ENCODE assay signal across 10 cellular contexts in genomic region chr15:73368301-73369072, GRCh38. TPM values are rescaled to one million over a fixed set of nuclear protein-coding genes. Genes with fewer than 3 reads are reported as not detected.
DNase-seq lines count a peak whose midpoint lies in the region; ATAC-seq and TF ChIP-seq lines count a peak whose summit lies in the region.
"Had no signal": no experiment of that assay in that cellular context is flagged by ENCODE, and none has a peak within 500 bp of the region (broad histone marks: within the 10 kb centered on the region; RNA-seq: fewer than 3 reads in every experiment).

Gene HCN4 (minus strand): TSS chr15:73368958. CDS start chr15:73368270, 688 bp downstream.

- no peaks in the 10 kb centered on the region for H3K36me3 Mint-ChIP-seq in glutamatergic neuron (ENCODE audit: unreplicated experiment)

- H3K9me3 ChIP-seq in parathyroid adenoma (ENCODE audit: control insufficient read depth, low read length) (no peaks in the 10 kb centered on the region), Karpas-422 (ENCODE audit: low read length) (no peaks in the 10 kb centered on the region)

- H3K79me2 ChIP-seq in parathyroid adenoma (no peaks in the 10 kb centered on the region), Karpas-422 (ENCODE audit: low read length) (no peaks in the 10 kb centered on the region)

- no peak within 1 kb of the TSS for H3K27ac Mint-ChIP-seq in glutamatergic neuron (ENCODE audit: unreplicated experiment)

- no peaks in the 10 kb centered on the region for H3K36me3 ChIP-seq in parathyroid adenoma (ENCODE audit: control insufficient read depth, insufficient read depth, low read length)
- H3K36me3 ChIP-seq in brain microvascular endothelial cell (replicated peaks) = no peaks in the 10 kb centered on the region
- H3K36me3 ChIP-seq in Karpas-422 (ENCODE audit: insufficient read depth, low read length) = no peaks in the 10 kb centered on the region

- no peak within 1 kb of the TSS for H3K9ac ChIP-seq in parathyroid adenoma
- no peak within 1 kb of the TSS for H3K9ac ChIP-seq in Karpas-422 (ENCODE audit: low read length)

- H3K27me3 ChIP-seq in parathyroid adenoma (ENCODE audit: control insufficient read depth, insufficient read depth, low read length) (no peaks in the 10 kb centered on the region), brain microvascular endothelial cell (replicated peaks) (peaks cover 66% of the 10 kb centered on the region), Karpas-422 (ENCODE audit: low read length) (no peaks in the 10 kb centered on the region)

- no peaks in the 10 kb centered on the region for H3K9me2 ChIP-seq in Karpas-422 (replicated peaks; ENCODE audit: insufficient read depth, low read length)

- ATAC-seq in GM21528 (IDR thresholded peaks at IDR 0.05; ENCODE audit: low FRiP score, unreplicated experiment) = no peak

- peak within 1 kb of the TSS; percentile 50 for H2AFZ ChIP-seq in parathyroid adenoma
- H2AFZ ChIP-seq in Karpas-422 (ENCODE audit: low read length) = no peak within 1 kb of the TSS

- in situ Hi-C loops in GM13977 (cut with MboI; ENCODE audit: low pct_unique_long_range_greater_than_20kb, low sequenced_read_pairs, unreplicated experiment) (no loop called here), brain microvascular endothelial cell (cut with HindIII; ENCODE audit: low pct_ligation_motif_present, low sequenced_read_pairs) (no loop called here)

- DNase-seq in GM13977 (ENCODE audit: low spot score) = peak; percentile 59
- peak; percentile 77 for DNase-seq in NCI-H748 (lab: John Stamatoyannopoulos, UW; ENCODE audit: unreplicated experiment)
- DNase-seq in glutamatergic neuron = peak; percentile 83
- no peak for DNase-seq in brain microvascular endothelial cell
- DNase-seq in Karpas-422 = no peak
- no peak for DNase-seq in T-helper 9 cell
- DNase-seq: activated T-cell treated with anti-CD3 and anti-CD28 coated beads, Interleukin-2, amount 50 U/mL, for 1 hour had no signal

- H3K4me1 ChIP-seq in parathyroid adenoma (no peaks in the 10 kb centered on the region), Karpas-422 (ENCODE audit: low read length) (no peaks in the 10 kb centered on the region)

- peaks cover 9% of the 10 kb centered on the region for H3K27me3 Mint-ChIP-seq in glutamatergic neuron (ENCODE audit: unreplicated experiment)

- peaks cover 27% of the 10 kb centered on the region for H3K4me1 Mint-ChIP-seq in glutamatergic neuron (ENCODE audit: low read depth, unreplicated experiment)

- no peak within 1 kb of the TSS for H3K4me3 ChIP-seq in parathyroid adenoma (ENCODE audit: low read depth, low read length)
- no peak within 1 kb of the TSS for H3K4me3 ChIP-seq in brain microvascular endothelial cell (ENCODE audit: low read depth, low read length)
- H3K4me3 ChIP-seq in Karpas-422 (ENCODE audit: low read length) = no peak within 1 kb of the TSS

- H4K20me1 ChIP-seq in Karpas-422 (ENCODE audit: insufficient read depth, low read depth, low read length) = no peaks in the 10 kb centered on the region

- peaks cover 2% of the 10 kb centered on the region for H3K9me3 Mint-ChIP-seq in glutamatergic neuron (ENCODE audit: unreplicated experiment)

- H3K4me2 ChIP-seq in parathyroid adenoma (ENCODE audit: low read length) = no peak within 1 kb of the TSS
- H3K4me2 ChIP-seq in Karpas-422 (ENCODE audit: low read depth, low read length, poor library complexity, severe bottlenecking) = no peak within 1 kb of the TSS

- H3K27ac ChIP-seq in parathyroid adenoma = no peak within 1 kb of the TSS
- no peak within 1 kb of the TSS for H3K27ac ChIP-seq in brain microvascular endothelial cell
- no peak within 1 kb of the TSS for H3K27ac ChIP-seq in Karpas-422 (ENCODE audit: low read length)

- H3K4me3 Mint-ChIP-seq in glutamatergic neuron (ENCODE audit: unreplicated experiment) = peak within 1 kb of the TSS; percentile 82

- TF ChIP-seq CTCF in GM13977 (IDR thresholded peaks at IDR 0.05; ENCODE audit: extremely low read depth, insufficient read depth, missing control alignments) (no peak), glutamatergic neuron (IDR thresholded peaks at IDR 0.05; ENCODE audit: partially characterized antibody, unreplicated experiment) (no peak), parathyroid adenoma (IDR thresholded peaks at IDR 0.05) (no peak), brain microvascular endothelial cell (IDR thresholded peaks at IDR 0.05; ENCODE audit: low read depth, low read length, missing control alignments) (no peak)

RNA-seq across cellular contexts. Expression of gene HCN4, which starts in this region (rescaled TPM):
- total RNA-seq in glutamatergic neuron (ENCODE audit: unreplicated experiment) = 17.0 TPM
- not detected in 2 replicates for total RNA-seq in Karpas-422 (2014; rRNA removed; shearing (Covaris generic); ENCODE audit: low replicate concordance)
- total RNA-seq: fibroblast of villous mesenchyme had no signal

Comparison
In these comparisons a context has a peak if more than half of its experiments do, and no peak if none do; other contexts are left out.
1. RNA of gene HCN4 (total RNA-seq): 17.0 TPM in glutamatergic neuron (single experiment); not detected in Karpas-422; every median in the first group is over 10 times any median in the second.
2. DNase-seq: peak in GM13977 (single experiment), NCI-H748 (single experiment) and glutamatergic neuron (single experiment); none in brain microvascular endothelial cell (single experiment), Karpas-422 (single experiment) and T-helper 9 cell (single experiment).